ENCODE assay signal across 8 cellular contexts in the genomic region with DNA sequence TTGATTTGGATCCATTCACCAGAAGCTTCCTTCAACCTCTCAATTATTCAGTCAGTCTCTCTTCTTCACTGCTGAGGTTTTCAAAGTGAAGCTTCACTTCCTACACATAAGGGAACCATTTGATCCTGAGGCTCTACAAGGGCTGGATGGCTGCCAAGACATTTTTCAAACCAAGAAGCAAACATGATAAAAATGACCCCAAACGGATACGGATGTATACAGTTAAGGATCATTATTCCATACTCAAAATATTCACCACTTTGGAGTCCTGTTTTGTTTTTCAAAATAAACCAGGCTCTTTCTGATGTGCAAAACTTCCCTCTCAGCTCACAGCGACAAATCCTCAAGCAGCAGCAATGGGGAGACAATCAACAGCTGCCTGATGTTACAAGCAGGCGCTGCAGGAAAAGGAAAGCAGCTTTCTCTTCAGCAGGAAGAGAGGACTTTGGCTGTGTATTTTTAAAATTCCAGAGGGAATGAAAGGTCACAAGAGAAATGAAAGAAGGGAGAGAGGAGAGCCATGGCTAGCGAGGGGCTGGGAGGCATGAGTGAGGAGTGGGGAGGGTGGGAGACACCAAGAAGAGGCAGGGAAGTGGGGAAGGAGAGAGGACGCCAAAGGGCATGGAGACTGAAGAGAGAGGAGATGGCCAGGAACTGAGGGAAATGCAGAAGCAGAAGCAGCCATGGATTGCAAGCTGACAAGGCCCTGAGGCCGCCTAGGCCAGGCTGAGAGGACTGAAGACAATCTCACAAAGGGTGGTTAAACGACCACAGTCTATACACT.
DNase-seq lines count a peak whose midpoint lies in the region; ATAC-seq, FAIRE-seq and TF ChIP-seq lines count a peak whose summit lies in the region.

No MANE protein-coding gene starts in this region.

- WGBS in K562 (ENCODE audit: insufficient coverage, low coverage, missing lambda C conversion rate), result 47% methylated on average over 8 of the region's 8 CpGs
- WGBS in stomach, 5 donors, result 12 to 21% (median 18%) methylated on average over 8 of the region's 8 CpGs

- H3K27ac Mint-ChIP-seq in CD4-positive, CD25-positive, alpha-beta regulatory T cell, result peak overlapping the region; percentile 60 to 89 (median 81)

- TF ChIP-seq EP300 in K562 (IDR thresholded peaks at IDR 0.05; ENCODE audit: low read length) (no peak), stomach (IDR thresholded peaks at IDR 0.05) (no peak)

- H3K36me3 ChIP-seq in CD4-positive, CD25-positive, alpha-beta regulatory T cell (ENCODE audit: control insufficient read depth, insufficient read depth, low read length), result peaks cover 4% of the 10 kb centered on the region
- peaks cover 5% of the 10 kb centered on the region for H3K36me3 ChIP-seq in K562 (ENCODE audit: control insufficient read depth, insufficient read depth, low read length)
- peaks cover 4 to 9% (median 6%) of the 10 kb centered on the region in 4 donors for H3K36me3 ChIP-seq in stomach

- no peaks in the 10 kb centered on the region for H3K4me1 ChIP-seq in CD4-positive, CD25-positive, alpha-beta regulatory T cell (ENCODE audit: control insufficient read depth, insufficient read depth, low read length, poor library complexity, severe bottlenecking)
- H3K4me1 ChIP-seq in K562 (replicated peaks in 1 of 2; ENCODE audit: control insufficient read depth in 2 of 2, insufficient read depth in 2 of 2, low read length in 2 of 2) (peaks cover 6 to 15% of the 10 kb centered on the region in 2 experiments; a peak in 4 of 5 replicates), stomach (peaks cover 39 to 74% (median 54%) of the 10 kb centered on the region in 4 donors)

- no peaks in the 10 kb centered on the region for H3K27me3 ChIP-seq in CD4-positive, CD25-positive, alpha-beta regulatory T cell (ENCODE audit: control insufficient read depth, insufficient read depth, low read length)
- H3K27me3 ChIP-seq in K562 (ENCODE audit: control insufficient read depth in 2 of 2, insufficient read depth in 2 of 2, low read length in 2 of 2), result no peaks in the 10 kb centered on the region
- H3K27me3 ChIP-seq in stomach, result no peaks in the 10 kb centered on the region

- TF ChIP-seq RAD21 in K562 (CRISPR knock-in tag; conservative IDR thresholded peaks at IDR 0.05 in 1 of 2, IDR thresholded peaks at IDR 0.05 in 1 of 2), result no peak

- BruUV-seq in K562 (replicated peaks; lab: Mats Ljungman, UMichigan), result no TSS peak

- in situ Hi-C loops in K562 (cut with MboI), result no loop called here

- POLR2A ChIA-PET in K562 (lab: Yijun Ruan, JAX), result interaction anchor here (0.7 to 1.5 kb wide), 4 partner anchors 8 to 21 kb away, joined by 3 to 6 read pairs (median 4); no protein-coding TSS in a partner anchor

- no peaks in the 10 kb centered on the region for H3K9me3 ChIP-seq in CD4-positive, CD25-positive, alpha-beta regulatory T cell (ENCODE audit: control insufficient read depth in 2 of 2, low read length in 2 of 2)
- H3K9me3 ChIP-seq in K562 (replicated peaks; ENCODE audit: control insufficient read depth, insufficient read depth, low read depth, low read length) (no peaks in the 10 kb centered on the region), stomach (no peaks in the 10 kb centered on the region)

- CTCF ChIA-PET in K562 (lab: Yijun Ruan, JAX; ENCODE audit: low intra/inter-chr PET ratio), result no interaction called here

- TF ChIP-seq POLR2A in K562 (conservative IDR thresholded peaks at IDR 0.05) (no peak), stomach (IDR thresholded peaks at IDR 0.05) (no peak)

- no peak overlapping the region for H3K4me3 Mint-ChIP-seq in CD4-positive, CD25-positive, alpha-beta regulatory T cell

- intact Hi-C loops in K562 (cut with micrococcal nuclease), result no loop called here
- intact Hi-C loops in left colon (cut with DNase I, micrococcal nuclease), result no loop called here
- intact Hi-C loops in stomach (cut with DNase I; ENCODE audit: low total_unique reads), result no loop called here

- H4K20me1 ChIP-seq in K562 (replicated peaks; ENCODE audit: control insufficient read depth, insufficient read depth, low read length), result no peaks in the 10 kb centered on the region

- H3K36me3 Mint-ChIP-seq in CD4-positive, CD25-positive, alpha-beta regulatory T cell, result peaks cover 27% of the 10 kb centered on the region

- FAIRE-seq in K562 (lab: Jason Lieb, UNC), result peak; percentile 35

- no peaks in the 10 kb centered on the region for H3K9me3 Mint-ChIP-seq in CD4-positive, CD25-positive, alpha-beta regulatory T cell

- no peak overlapping the region for H2AFZ ChIP-seq in K562 (ENCODE audit: low read depth, low read length)

- H3K9me1 ChIP-seq in K562 (ENCODE audit: control insufficient read depth, insufficient read depth, low read length), result no peaks in the 10 kb centered on the region

- H3K4me1 Mint-ChIP-seq in CD4-positive, CD25-positive, alpha-beta regulatory T cell, result peaks cover 19 to 38% (median 27%) of the 10 kb centered on the region in 4 donors

- H3K27ac ChIP-seq in CD4-positive, CD25-positive, alpha-beta regulatory T cell (ENCODE audit: insufficient read depth, low read length, poor library complexity, severe bottlenecking), result peak overlapping the region; percentile 2
- H3K27ac ChIP-seq in K562 (ENCODE audit: extremely low read depth, low read depth, low read length) (no peak overlapping the region; the same call in 2 of the 3 replicates), stomach (peak overlapping the region; percentile 75 to 89 (median 82))

- ATAC-seq in CD4-positive, CD25-positive, alpha-beta regulatory T cell (ENCODE audit: low read depth in 2 of 2), result no peak
- peak; percentile 53 for ATAC-seq in K562
- peak; percentile 82 for ATAC-seq in left colon
- no peak for ATAC-seq in GM21390 (IDR thresholded peaks at IDR 0.05; ENCODE audit: unreplicated experiment)
- no peak for ATAC-seq in GM21737 (IDR thresholded peaks at IDR 0.05; ENCODE audit: unreplicated experiment)
- no peak for ATAC-seq in HG03196 (IDR thresholded peaks at IDR 0.05; ENCODE audit: unreplicated experiment)

- H3K4me2 ChIP-seq in K562 (ENCODE audit: insufficient read depth, low read length), result no peak overlapping the region

- no peak for TF ChIP-seq CTCF in K562 (IDR thresholded peaks at IDR 0.05 in 2 of 3, conservative IDR thresholded peaks at IDR 0.05 in 1 of 3; ENCODE audit: insufficient read depth in 2 of 3, low read depth in 1 of 3, low read length in 3 of 3)
- TF ChIP-seq CTCF in stomach (IDR thresholded peaks at IDR 0.05), result no peak

- peak overlapping the region in 1 of 2 experiments; percentile 30; a peak in 1 of 4 replicates for H3K9ac ChIP-seq in K562 (ENCODE audit: insufficient read depth in 1 of 2, low read depth in 2 of 2, low read length in 2 of 2)

- H3K27me3 Mint-ChIP-seq in CD4-positive, CD25-positive, alpha-beta regulatory T cell, result no peaks in the 10 kb centered on the region

- no peaks in the 10 kb centered on the region; the same call in 2 of the 3 replicates for H3K79me2 ChIP-seq in K562 (ENCODE audit: control insufficient read depth, insufficient read depth, low read length)

- H3K4me3 ChIP-seq in CD4-positive, CD25-positive, alpha-beta regulatory T cell (ENCODE audit: low read depth, low read length), result no peak overlapping the region
- H3K4me3 ChIP-seq in K562, result no peak overlapping the region
- H3K4me3 ChIP-seq in stomach, result peak overlapping the region in 1 of 4 donors; percentile 8

- no peak for DNase-seq in CD4-positive, CD25-positive, alpha-beta regulatory T cell
- DNase-seq in Kasumi-1 (lab: John Stamatoyannopoulos, UW) (peak; percentile 37 to 58), K562 (ENCODE audit: extremely low read depth in 1 of 4, low spot score in 3 of 4) (peak in 1 of 4 experiments; percentile 47), left colon (peak; percentile 41 to 50), stomach (peak; percentile 50)

TF ChIP-seq in K562, 482 proteins besides CTCF, POLR2A, EP300 and RAD21:
- TF ChIP-seq NFIC (IDR thresholded peaks at IDR 0.05) (peak; percentile 81), HDAC8 (tag; IDR thresholded peaks at IDR 0.05) (no peak)

Comparison
In these comparisons a context has a peak if more than half of its experiments do, and no peak if none do; other contexts are left out.
1. ATAC-seq: peak in K562 (single experiment) and left colon (single experiment); none in CD4-positive, CD25-positive, alpha-beta regulatory T cell (0 of 2), GM21390 (single experiment), GM21737 (single experiment) and HG03196 (single experiment).
2. DNase-seq: peak in Kasumi-1 (2 of 2), left colon (2 of 2) and stomach (single experiment); none in CD4-positive, CD25-positive, alpha-beta regulatory T cell (0 of 3).